ENCODE assay signal across 20 cellular contexts in genomic region chr7:2753148-2753547, GRCh38.
DNase-seq lines count a peak whose midpoint lies in the region; ATAC-seq, FAIRE-seq and TF ChIP-seq lines count a peak whose summit lies in the region.
"Had no signal": no experiment of that assay in that cellular context is flagged by ENCODE, and none has a peak within 500 bp of the region (broad histone marks: within the 10 kb centered on the region; RNA-seq: fewer than 3 reads in every experiment).

No MANE protein-coding gene starts in this region.

- peaks cover 6% of the 10 kb centered on the region for H3K4me1 ChIP-seq in HEK293 (ENCODE audit: control insufficient read depth, insufficient read depth, low read length)
- H3K4me1 ChIP-seq in OCI-LY3 (ENCODE audit: low read length): peaks cover 55% of the 10 kb centered on the region
- H3K4me1 ChIP-seq in K562 (replicated peaks in 1 of 2; ENCODE audit: control insufficient read depth in 2 of 2, insufficient read depth in 2 of 2, low read length in 2 of 2): peaks cover 6 to 16% of the 10 kb centered on the region in 2 experiments
- peaks cover 17 to 24% of the 10 kb centered on the region in 2 experiments for H3K4me1 ChIP-seq in trophoblast cell (ENCODE audit: control insufficient read depth in 1 of 2, insufficient read depth in 2 of 2, low read length in 2 of 2)

- H3K18ac ChIP-seq in trophoblast cell (ENCODE audit: low read length): no peak overlapping the region

- H3K27me3 ChIP-seq in OCI-LY3 (ENCODE audit: low read depth, low read length) (no peaks in the 10 kb centered on the region), K562 (ENCODE audit: control insufficient read depth in 2 of 2, insufficient read depth in 2 of 2, low read length in 2 of 2) (no peaks in the 10 kb centered on the region), trophoblast cell (ENCODE audit: insufficient read depth, low read length) (no peaks in the 10 kb centered on the region)
- H3K27me3 ChIP-seq: BE2C had no signal

- peak overlapping the region; percentile 53 for H3K4ac ChIP-seq in trophoblast cell (ENCODE audit: low read depth, low read length)

- in situ Hi-C loops in K562 (cut with MboI): no loop called here

- TF ChIP-seq EP300 in K562 (IDR thresholded peaks at IDR 0.05; ENCODE audit: low read length): no peak

- H4K91ac ChIP-seq in trophoblast cell (ENCODE audit: low read depth, low read length): no peak overlapping the region

- FAIRE-seq in K562 (lab: Jason Lieb, UNC): no peak
- FAIRE-seq: A204.1, D721Med, GM19239 had no signal

- no peaks in the 10 kb centered on the region for H3K36me3 ChIP-seq in HEK293 (ENCODE audit: control insufficient read depth in 2 of 2, insufficient read depth in 1 of 2, low read length in 2 of 2)
- peaks cover 10% of the 10 kb centered on the region for H3K36me3 ChIP-seq in OCI-LY3 (replicated peaks; ENCODE audit: low read depth, low read length)
- H3K36me3 ChIP-seq in K562 (ENCODE audit: control insufficient read depth, insufficient read depth, low read length): peaks cover 6% of the 10 kb centered on the region; the same call in 1 of the 3 replicates
- H3K36me3 ChIP-seq in trophoblast cell (ENCODE audit: control insufficient read depth in 1 of 2, insufficient read depth in 2 of 2, low read length in 2 of 2): peaks cover 8% of the 10 kb centered on the region in 2 experiments
- H3K36me3 ChIP-seq: BE2C, HAP-1 had no signal

- no peak for TF ChIP-seq POLR2A in K562 (conservative IDR thresholded peaks at IDR 0.05)

- H4K12ac ChIP-seq in trophoblast cell (ENCODE audit: low read depth, low read length): no peak overlapping the region

- no peak overlapping the region for H2BK5ac ChIP-seq in trophoblast cell (ENCODE audit: low read depth, low read length, poor library complexity)

- H2AFZ ChIP-seq in OCI-LY3 (ENCODE audit: low read depth, low read length) (no peak overlapping the region), K562 (ENCODE audit: low read depth, low read length) (no peak overlapping the region), trophoblast cell (ENCODE audit: insufficient read depth, low read length, poor library complexity) (no peak overlapping the region)

- H3K79me2 ChIP-seq in OCI-LY3 (ENCODE audit: low read length): peaks cover 7% of the 10 kb centered on the region; the same call in 1 of the 2 replicates
- peaks cover 7% of the 10 kb centered on the region for H3K79me2 ChIP-seq in K562 (ENCODE audit: control insufficient read depth, insufficient read depth, low read length)
- H3K79me2 ChIP-seq in trophoblast cell (ENCODE audit: control insufficient read depth, insufficient read depth, low read length, poor library complexity): peaks cover 12% of the 10 kb centered on the region

- POLR2A ChIA-PET in HEK293 (lab: Yijun Ruan, JAX): no interaction called here
- POLR2A ChIA-PET in K562 (lab: Yijun Ruan, JAX): interaction anchor here (0.6 kb wide), 1 partner anchor 330 kb away, joined by 3 read pairs; no protein-coding TSS in a partner anchor

- H2BK12ac ChIP-seq in trophoblast cell (ENCODE audit: low read length): no peak overlapping the region

- intact Hi-C loops in K562 (cut with micrococcal nuclease): loop anchor here (10.0 kb wide), 1 partner anchor 92 kb away; the partner anchor contains the start of gene GNA12

- H3K23ac ChIP-seq in trophoblast cell (ENCODE audit: low read length): no peak overlapping the region

- H3K27ac ChIP-seq in HEK293 (ENCODE audit: extremely low read depth, low read depth, low read length) (no peak overlapping the region), OCI-LY3 (ENCODE audit: low read length) (no peak overlapping the region), K562 (ENCODE audit: extremely low read depth, low read depth, low read length) (no peak overlapping the region), trophoblast cell (ENCODE audit: low read depth, low read length) (no peak overlapping the region)
- H3K27ac ChIP-seq: HL-60 had no signal

- 69% methylated on average over 3 of the region's 3 CpGs for WGBS in K562 (ENCODE audit: insufficient coverage, low coverage, missing lambda C conversion rate)
- no CpG with 5 or more reads among the region's 3 CpGs for WGBS in trophoblast cell (ENCODE audit: extremely low coverage, insufficient coverage, insufficient read length)

- ATAC-seq in K562: no peak
- no peak for ATAC-seq in GM18867 (IDR thresholded peaks at IDR 0.05; ENCODE audit: unreplicated experiment)
- no peak for ATAC-seq in GM19035 (IDR thresholded peaks at IDR 0.05; ENCODE audit: unreplicated experiment)

- no TSS peak for BruUV-seq in K562 (replicated peaks; lab: Mats Ljungman, UMichigan)

- DNase-seq in K562 (ENCODE audit: extremely low read depth in 1 of 4, low spot score in 3 of 4) (no peak), trophoblast cell (no peak), DMS153 treated with DMSO at 0.1 percent for 48 hours (lab: John Stamatoyannopoulos, UW; ENCODE audit: unreplicated experiment) (no peak)
- DNase-seq: ACHN; BE2C; C1 segment of cervical spinal cord; Caco-2; CD4-positive, alpha-beta T cell; DMS79 treated with DMSO at 0.1 percent for 48 hours; GF-D8; IMR-90 had no signal

- H3K9me3 ChIP-seq in HEK293 (ENCODE audit: control insufficient read depth, insufficient read depth, low read depth, low read length) (no peaks in the 10 kb centered on the region), OCI-LY3 (ENCODE audit: insufficient read depth, low read length) (no peaks in the 10 kb centered on the region), K562 (replicated peaks; ENCODE audit: control insufficient read depth, insufficient read depth, low read depth, low read length) (no peaks in the 10 kb centered on the region), trophoblast cell (ENCODE audit: insufficient read depth, low read depth, low read length) (no peaks in the 10 kb centered on the region)
- H3K9me3 ChIP-seq: BE2C, Caco-2, HAP-1 had no signal

- TF ChIP-seq RAD21 in K562 (CRISPR knock-in tag; conservative IDR thresholded peaks at IDR 0.05 in 1 of 2, IDR thresholded peaks at IDR 0.05 in 1 of 2): no peak

- H3K4me3 ChIP-seq in HEK293 (ENCODE audit: low read depth, low read length) (no peak overlapping the region), OCI-LY3 (ENCODE audit: low read length) (no peak overlapping the region), K562 (no peak overlapping the region), trophoblast cell (ENCODE audit: low read depth, low read length) (no peak overlapping the region)
- H3K4me3 ChIP-seq: HAP-1 had no signal

- H3K79me1 ChIP-seq in trophoblast cell (ENCODE audit: low read length): peaks cover 23% of the 10 kb centered on the region

- no peak overlapping the region for H2BK120ac ChIP-seq in trophoblast cell (ENCODE audit: insufficient read depth, low read length, poor library complexity)

- H3K9ac ChIP-seq in OCI-LY3 (ENCODE audit: low read length): no peak overlapping the region
- no peak overlapping the region for H3K9ac ChIP-seq in K562 (ENCODE audit: insufficient read depth in 1 of 2, low read depth in 2 of 2, low read length in 2 of 2)
- no peak overlapping the region for H3K9ac ChIP-seq in trophoblast cell (ENCODE audit: low read length)

- no peak overlapping the region for H4K8ac ChIP-seq in trophoblast cell (ENCODE audit: low read depth, low read length)

- H3K9me1 ChIP-seq in K562 (ENCODE audit: control insufficient read depth, insufficient read depth, low read length): no peaks in the 10 kb centered on the region

- no peak overlapping the region for H3K14ac ChIP-seq in trophoblast cell (ENCODE audit: low read length)

- CTCF ChIA-PET in HEK293 (lab: Yijun Ruan, JAX): no interaction called here
- CTCF ChIA-PET in K562 (lab: Yijun Ruan, JAX; ENCODE audit: low intra/inter-chr PET ratio): no interaction called here

- H3K4me2 ChIP-seq in OCI-LY3 (ENCODE audit: low read length) (peak overlapping the region; percentile 67), K562 (ENCODE audit: insufficient read depth, low read length) (no peak overlapping the region), trophoblast cell (ENCODE audit: low read length) (no peak overlapping the region)

- no peak overlapping the region for H2AK5ac ChIP-seq in trophoblast cell (ENCODE audit: low read length)

- TF ChIP-seq CTCF in HEK293 (tag by site-specific recombination; IDR thresholded peaks at IDR 0.05): no peak
- TF ChIP-seq CTCF in OCI-LY3 (IDR thresholded peaks at IDR 0.05; ENCODE audit: low read depth, low read length): no peak
- TF ChIP-seq CTCF in K562 (IDR thresholded peaks at IDR 0.05 in 2 of 3, conservative IDR thresholded peaks at IDR 0.05 in 1 of 3; ENCODE audit: insufficient read depth in 2 of 3, low read depth in 1 of 3, low read length in 3 of 3): no peak

- no peaks in the 10 kb centered on the region for H4K20me1 ChIP-seq in OCI-LY3 (ENCODE audit: insufficient read depth, low read length)
- no peaks in the 10 kb centered on the region for H4K20me1 ChIP-seq in K562 (replicated peaks; ENCODE audit: control insufficient read depth, insufficient read depth, low read length)

TF ChIP-seq in HEK293, 187 proteins besides CTCF, POLR2A, EP300 and RAD21:
- peak; percentile 57; the same call in 1 of the 2 replicates for TF ChIP-seq ZNF121 (tag by site-specific recombination; IDR thresholded peaks at IDR 0.05)
- TF ChIP-seq ZNF169 (tag by site-specific recombination; IDR thresholded peaks at IDR 0.05): no peak

TF ChIP-seq in K562, 482 proteins besides CTCF, POLR2A, EP300 and RAD21 (continues in another document):
- no peak for TF ChIP-seq RBFOX2 (IDR thresholded peaks at IDR 0.05; ENCODE audit: low read depth, low read length)
- peak; percentile 85 for TF ChIP-seq ZNF121 (CRISPR knock-in tag; conservative IDR thresholded peaks at IDR 0.05)

Comparison
In these comparisons a context has a peak if more than half of its experiments do, and no peak if none do; other contexts are left out.
1. Of the 44 proteins assayed by ChIP-seq in both K562 and HEK293: peak only in K562: none; only in HEK293: none; in both: ZNF121; in neither: 43.